8 cellular contexts compared by ENCODE assay signal in the genomic region with DNA sequence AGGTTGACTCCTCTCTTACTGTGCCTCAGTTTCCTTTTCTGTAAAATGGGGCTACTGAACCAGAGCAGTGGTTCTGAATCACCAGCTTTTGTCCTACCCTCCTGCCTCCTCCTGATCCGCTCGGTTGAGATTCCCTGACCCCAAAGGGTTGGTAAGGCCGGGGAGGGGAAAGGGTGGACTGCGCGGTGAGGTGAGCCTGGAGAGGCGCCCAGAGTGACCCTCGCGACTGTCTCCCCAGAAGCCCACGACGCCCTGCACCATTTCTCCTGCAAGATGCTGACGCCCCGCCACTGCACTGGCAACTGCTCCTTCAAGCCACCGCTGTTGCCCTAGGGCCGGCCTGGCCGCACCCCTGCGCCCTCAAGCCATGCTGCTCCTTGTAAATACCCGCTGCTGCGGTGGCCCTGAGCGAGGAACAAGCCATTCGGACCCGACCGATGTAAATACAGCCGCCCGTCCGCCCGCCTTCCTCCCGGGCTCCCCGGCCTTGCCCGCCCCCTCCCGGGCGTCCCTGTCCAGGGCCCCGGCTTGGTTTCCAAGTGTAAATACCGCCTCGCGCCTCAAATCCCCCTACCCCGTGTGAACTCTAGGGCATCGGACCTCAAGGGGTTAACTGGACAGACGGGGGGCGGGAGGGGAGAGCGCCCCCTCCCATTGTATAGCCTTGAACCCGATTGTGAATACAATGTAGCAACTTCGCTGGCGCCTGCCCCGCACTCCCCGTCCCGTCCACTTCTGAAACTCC. TPM values are rescaled to one million over a fixed set of nuclear protein-coding genes. Genes with fewer than 3 reads are reported as not detected.
A peak's percentile ranks its signal among the peaks of the same experiment; 100 is the strongest.
DNase-seq lines count a peak whose midpoint lies in the region; ATAC-seq, FAIRE-seq and TF ChIP-seq lines count a peak whose summit lies in the region.

No MANE protein-coding gene starts in this region.

- no peaks in the 10 kb centered on the region for H3K9me3 ChIP-seq in psoas muscle

- CTCF ChIA-PET in activated CD4-positive, alpha-beta memory T cell treated with anti-CD3 and anti-CD28 coated beads for 36 hours (lab: Charles Lee), result interaction anchor here (1.4 to 3.2 kb wide), 2 partner anchors 13 to 376 kb away, joined by 3 to 15 read pairs; no protein-coding TSS in a partner anchor

- peak overlapping the region; percentile 39 for H3K4me3 Mint-ChIP-seq in activated CD4-positive, alpha-beta memory T cell treated with anti-CD3 and anti-CD28 coated beads for 36 hours

- H3K4me1 ChIP-seq in foreskin keratinocyte, result no peaks in the 10 kb centered on the region
- H3K4me1 ChIP-seq in psoas muscle, result peaks cover 13% of the 10 kb centered on the region

- H3K27ac ChIP-seq in C4-2B (no peak overlapping the region), foreskin keratinocyte (no peak overlapping the region), psoas muscle (no peak overlapping the region)

- H3K4me1 Mint-ChIP-seq in activated CD4-positive, alpha-beta memory T cell treated with anti-CD3 and anti-CD28 coated beads for 36 hours (ENCODE audit: low read depth), result peaks cover 47% of the 10 kb centered on the region

- WGBS in psoas muscle, 3 donors, result 7 to 16% (median 9%) methylated on average over 41 to 46 of the region's 46 CpGs

- peaks cover 70% of the 10 kb centered on the region for H3K27me3 Mint-ChIP-seq in activated CD4-positive, alpha-beta memory T cell treated with anti-CD3 and anti-CD28 coated beads for 36 hours

- POLR2A ChIA-PET in activated CD4-positive, alpha-beta memory T cell treated with anti-CD3 and anti-CD28 coated beads for 36 hours (lab: Charles Lee), result no interaction called here

- H3K4me3 ChIP-seq in psoas muscle, result peak overlapping the region; percentile 51

- H3K36me3 Mint-ChIP-seq in activated CD4-positive, alpha-beta memory T cell treated with anti-CD3 and anti-CD28 coated beads for 36 hours, result no peaks in the 10 kb centered on the region

- in situ Hi-C loops in G401 (cut with HindIII; ENCODE audit: low sequenced_read_pairs), result no loop called here

- peak; percentile 37 for ATAC-seq in foreskin keratinocyte
- ATAC-seq in psoas muscle, result peak; percentile 29 to 42 (median 32)

- H3K27me3 ChIP-seq in foreskin keratinocyte (peaks cover 97% of the 10 kb centered on the region), psoas muscle (ENCODE audit: insufficient read depth in 3 of 3, low read length in 2 of 3) (peaks cover 0 to 67% (median 33%) of the 10 kb centered on the region in 3 donors)

- TF ChIP-seq CTCF in C4-2B (conservative IDR thresholded peaks at IDR 0.05), result peak; percentile 87
- peak; percentile 65 for TF ChIP-seq CTCF in foreskin keratinocyte (conservative IDR thresholded peaks at IDR 0.05)
- peak; percentile 43 for TF ChIP-seq CTCF in psoas muscle (IDR thresholded peaks at IDR 0.05)

- H3K36me3 ChIP-seq in psoas muscle (ENCODE audit: insufficient read depth in 1 of 2, low read depth in 1 of 2), result no peaks in the 10 kb centered on the region

- DNase-seq in HTR-8/SVneo (ENCODE audit: insufficient read length, low spot score) (no peak), foreskin keratinocyte (no peak), psoas muscle (peak; percentile 35 to 64), globus pallidus (ENCODE audit: low spot score) (no peak), G401 (ENCODE audit: low spot score) (no peak), iPS-NIHi7 (ENCODE audit: extremely low spot score) (no peak)
- peak; percentile 59 for DNase-seq in activated CD4-positive, alpha-beta memory T cell treated with anti-CD3 and anti-CD28 coated beads for 36 hours

- no peaks in the 10 kb centered on the region for H3K9me3 Mint-ChIP-seq in activated CD4-positive, alpha-beta memory T cell treated with anti-CD3 and anti-CD28 coated beads for 36 hours

- H3K27ac Mint-ChIP-seq in activated CD4-positive, alpha-beta memory T cell treated with anti-CD3 and anti-CD28 coated beads for 36 hours, result no peak overlapping the region

- intact Hi-C loops in activated CD4-positive, alpha-beta memory T cell treated with anti-CD3 and anti-CD28 coated beads for 36 hours (cut with micrococcal nuclease), result loop anchor here (2.0 to 10.0 kb wide), 4 partner anchors 51 to 887 kb away; a partner anchor contains a TSS
- intact Hi-C loops in psoas muscle (cut with DNase I), result loop anchor here in 1 of 2 donors (10.0 kb wide), 2 partner anchors 329 to 379 kb away; no protein-coding TSS in a partner anchor

- peak; percentile 85 for FAIRE-seq in HTR-8/SVneo (lab: Jason Lieb, UNC)

RNA-seq across cellular contexts. Expression of a gene that starts 6.2 kb away (rescaled TPM):
- total RNA-seq in activated CD4-positive, alpha-beta memory T cell treated with anti-CD3 and anti-CD28 coated beads for 36 hours, result not detected
- total RNA-seq in foreskin keratinocyte (not detected in 2 replicates), psoas muscle (not detected)
- polyA plus RNA-seq in foreskin keratinocyte (not detected in 2 replicates), psoas muscle (not detected)
- not detected in 2 replicates for total RNA-seq in G401 (2014; rRNA removed; shearing (Covaris generic))

RNA-seq across cellular contexts. Expression of a gene that starts 8.4 kb away (rescaled TPM):
- total RNA-seq in activated CD4-positive, alpha-beta memory T cell treated with anti-CD3 and anti-CD28 coated beads for 36 hours, result under 1 TPM; 0.12 TPM
- total RNA-seq in foreskin keratinocyte (not detected in 2 replicates), psoas muscle (under 1 TPM; 0.13 to 0.48 (median 0.29) TPM)
- polyA plus RNA-seq in foreskin keratinocyte (0.01 TPM in 1 of 2 replicates, not detected in the other), psoas muscle (under 1 TPM; 0.06 to 0.07 (median 0.06) TPM)
- total RNA-seq in G401 (2014; rRNA removed; shearing (Covaris generic)), result 4.9 and 7.1 TPM in 2 replicates

Comparison
In these comparisons a context has a peak if more than half of its experiments do, and no peak if none do; other contexts are left out.
1. DNase-seq: peak in activated CD4-positive, alpha-beta memory T cell treated with anti-CD3 and anti-CD28 coated beads for 36 hours (single experiment) and psoas muscle (2 of 2); none in HTR-8/SVneo (single experiment), foreskin keratinocyte (0 of 2), globus pallidus (single experiment), G401 (single experiment) and iPS-NIHi7 (single experiment).
2. Peak in every context shown above with its lines, with median percentiles within 50 percentile points of each other: CTCF ChIP-seq.